ENCODE assay signal across 16 cellular contexts in the genomic region with DNA sequence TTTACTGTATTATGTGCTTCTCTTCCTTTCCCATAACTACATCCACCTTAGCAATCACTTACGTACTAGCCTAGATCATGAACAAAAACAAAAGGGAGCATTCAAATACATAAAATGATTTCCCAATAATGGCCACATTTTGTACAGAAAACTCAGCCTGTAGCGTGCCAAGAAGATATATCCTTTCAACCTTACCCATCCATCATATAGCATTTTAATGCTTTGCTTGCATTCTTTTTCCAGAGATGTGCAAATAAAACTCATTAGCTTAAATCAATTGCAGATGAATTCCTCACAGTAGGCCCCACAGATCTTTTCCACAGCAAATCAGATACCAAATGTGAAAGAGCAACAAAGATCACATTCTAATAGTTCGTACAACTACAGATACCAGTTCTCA. TPM values are rescaled to one million over a fixed set of nuclear protein-coding genes. Genes with fewer than 3 reads are reported as not detected.
DNase-seq lines count a peak whose midpoint lies in the region; FAIRE-seq and TF ChIP-seq lines count a peak whose summit lies in the region.
"Had no signal": no experiment of that assay in that cellular context is flagged by ENCODE, and none has a peak within 500 bp of the region (broad histone marks: within the 10 kb centered on the region; RNA-seq: fewer than 3 reads in every experiment).

No MANE protein-coding gene starts in this region.

- H3K27ac ChIP-seq in BLaER1 treated with 17β-estradiol and CSF1 and Interleukin-3, amounts not matched to agents 10 nM and 100 nM: peak overlapping the region in 2 of 11 experiments; percentile 11 to 16; a peak in 2 of 22 replicates
- H3K27ac ChIP-seq: C4-2B, KMS-11 had no signal

- peaks cover 32% of the 10 kb centered on the region for H3K36me3 Mint-ChIP-seq in activated CD4-positive, alpha-beta memory T cell treated with anti-CD3 and anti-CD28 coated beads for 36 hours
- H3K36me3 Mint-ChIP-seq in immature natural killer cell: peaks cover 10 to 18% (median 11%) of the 10 kb centered on the region in 3 donors

- H3K4me2 ChIP-seq in BLaER1 treated with 17β-estradiol and CSF1 and Interleukin-3, amounts not matched to agents 10 nM and 100 nM: peak overlapping the region; percentile 20 to 72 (median 56)
- H3K4me2 ChIP-seq: KMS-11, SK-N-SH had no signal

- peaks cover 22 to 37% (median 27%) of the 10 kb centered on the region in 10 experiments for H3K4me1 ChIP-seq in BLaER1 treated with 17β-estradiol and CSF1 and Interleukin-3, amounts not matched to agents 10 nM and 100 nM

- no peak overlapping the region for H3K4me3 Mint-ChIP-seq in activated CD4-positive, alpha-beta memory T cell treated with anti-CD3 and anti-CD28 coated beads for 36 hours
- no peak overlapping the region for H3K4me3 Mint-ChIP-seq in immature natural killer cell
- H3K4me3 Mint-ChIP-seq: H9 had no signal

- H3K27me3 ChIP-seq in BLaER1 treated with 17β-estradiol and CSF1 and Interleukin-3, amounts not matched to agents 10 nM and 100 nM: no peaks in the 10 kb centered on the region

- CTCF ChIA-PET in AG04449 (lab: Yijun Ruan, JAX): no interaction called here
- CTCF ChIA-PET in activated CD4-positive, alpha-beta memory T cell treated with anti-CD3 and anti-CD28 coated beads for 36 hours (lab: Charles Lee): interaction anchor here (1.0 to 1.3 kb wide), 2 partner anchors 83 to 366 kb away, joined by 3 to 4 read pairs; no protein-coding TSS in a partner anchor

- POLR2A ChIA-PET in AG04449 (lab: Yijun Ruan, JAX): no interaction called here
- POLR2A ChIA-PET in activated CD4-positive, alpha-beta memory T cell treated with anti-CD3 and anti-CD28 coated beads for 36 hours (lab: Charles Lee): no interaction called here

- FAIRE-seq in urothelium cell line (lab: Jason Lieb, UNC): no peak
- FAIRE-seq: D721Med had no signal

- H4K20me1 ChIP-seq in BLaER1 treated with 17β-estradiol and CSF1 and Interleukin-3, amounts not matched to agents 10 nM and 100 nM: peaks cover 10 to 97% (median 69%) of the 10 kb centered on the region in 11 experiments; a peak in 19 of 22 replicates

- no peaks in the 10 kb centered on the region for H3K27me3 Mint-ChIP-seq in activated CD4-positive, alpha-beta memory T cell treated with anti-CD3 and anti-CD28 coated beads for 36 hours
- H3K27me3 Mint-ChIP-seq in immature natural killer cell (ENCODE audit: low read depth in 3 of 3): peaks cover 0 to 1% (median 0%) of the 10 kb centered on the region in 3 donors

- TF ChIP-seq CTCF in AG04449 (IDR thresholded peaks at IDR 0.05; ENCODE audit: insufficient read depth, low read length, missing control alignments): no peak

- H3K9ac ChIP-seq in BLaER1 treated with 17β-estradiol and CSF1 and Interleukin-3, amounts not matched to agents 10 nM and 100 nM: no peak overlapping the region
- H3K9ac ChIP-seq: KMS-11, SK-N-SH had no signal

- no peak overlapping the region for H3K4me3 ChIP-seq in AG04449 (ENCODE audit: low read depth, low read length)
- no peak overlapping the region for H3K4me3 ChIP-seq in BLaER1 treated with 17β-estradiol and CSF1 and Interleukin-3, amounts not matched to agents 10 nM and 100 nM

- H3K4me1 Mint-ChIP-seq in activated CD4-positive, alpha-beta memory T cell treated with anti-CD3 and anti-CD28 coated beads for 36 hours (ENCODE audit: low read depth): peaks cover 8% of the 10 kb centered on the region
- peaks cover 9 to 18% of the 10 kb centered on the region in 2 donors for H3K4me1 Mint-ChIP-seq in immature natural killer cell

- peak overlapping the region; percentile 3 for H3K27ac Mint-ChIP-seq in activated CD4-positive, alpha-beta memory T cell treated with anti-CD3 and anti-CD28 coated beads for 36 hours
- peak overlapping the region in 5 of 6 donors; percentile 1 to 41 (median 13) for H3K27ac Mint-ChIP-seq in immature natural killer cell
- H3K27ac Mint-ChIP-seq: H9 had no signal

- H3K36me3 ChIP-seq in BLaER1 treated with 17β-estradiol and CSF1 and Interleukin-3, amounts not matched to agents 10 nM and 100 nM: peaks cover 50 to 93% (median 70%) of the 10 kb centered on the region in 11 experiments

- DNase-seq in AG04449 (ENCODE audit: low read depth, low spot score) (peak; percentile 21), immature natural killer cell (no peak), urothelium cell line (ENCODE audit: low spot score) (no peak), GOT3 (lab: John Stamatoyannopoulos, UW) (no peak)
- no peak for DNase-seq in activated CD4-positive, alpha-beta memory T cell treated with anti-CD3 and anti-CD28 coated beads for 36 hours
- DNase-seq in stimulated activated CD4-positive, alpha-beta T cell treated with anti-CD3 and anti-CD28 coated beads, Interleukin-2, amount 100 ng/mL, for 24 hours: no peak
- DNase-seq: DND-41, H9, MM.1S, NCI-H187 treated with DMSO at 0.1 percent for 48 hours, NCI-H446, SK-N-SH had no signal

- H3K9me3 ChIP-seq in BLaER1 treated with 17β-estradiol and CSF1 and Interleukin-3, amounts not matched to agents 10 nM and 100 nM (replicated peaks in 1 of 11): no peaks in the 10 kb centered on the region
- H3K9me3 ChIP-seq: SK-N-SH had no signal

- H3K9me3 Mint-ChIP-seq in activated CD4-positive, alpha-beta memory T cell treated with anti-CD3 and anti-CD28 coated beads for 36 hours: no peaks in the 10 kb centered on the region
- no peaks in the 10 kb centered on the region for H3K9me3 Mint-ChIP-seq in immature natural killer cell
- H3K9me3 Mint-ChIP-seq: H9 had no signal

- intact Hi-C loops in activated CD4-positive, alpha-beta memory T cell treated with anti-CD3 and anti-CD28 coated beads for 36 hours (cut with micrococcal nuclease): no loop called here

RNA-seq across cellular contexts. Expression of a gene that starts 20.8 kb away (rescaled TPM):
- 10 to 100 TPM; 97.8 to 97.9 TPM for total RNA-seq in activated CD4-positive, alpha-beta memory T cell treated with anti-CD3 and anti-CD28 coated beads for 36 hours
- polyA plus RNA-seq in immature natural killer cell: 10 to 100 TPM; 58.7 to 78.9 (median 61.2) TPM
